2 cellular contexts compared by ENCODE assay signal in the genomic region with DNA sequence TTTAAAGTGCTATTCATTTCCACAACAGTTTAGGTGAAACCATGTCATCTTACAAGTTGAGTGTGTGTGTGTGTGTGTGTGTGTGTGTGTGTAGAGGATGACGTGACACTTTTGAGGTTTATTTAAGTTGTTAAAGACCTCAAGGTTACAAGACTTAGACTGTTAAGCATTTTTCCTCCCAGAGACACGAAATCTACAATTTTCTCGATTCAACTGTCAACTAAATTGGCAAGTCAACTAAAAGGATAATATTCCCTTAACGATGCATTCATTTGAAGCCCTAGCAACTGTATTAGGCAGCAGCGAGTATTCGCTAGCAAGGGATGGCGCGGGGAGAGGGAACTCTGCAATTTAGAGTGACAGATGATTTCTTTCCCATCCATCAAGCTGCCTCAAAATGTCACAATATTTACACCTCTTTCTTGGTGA.
TF ChIP-seq lines count a peak whose summit lies in the region.

No MANE protein-coding gene starts in this region.

TF ChIP-seq in SK-N-SH, 30 proteins besides CTCF, POLR2A, EP300 and RAD21:
- TF ChIP-seq, protein P1, sequence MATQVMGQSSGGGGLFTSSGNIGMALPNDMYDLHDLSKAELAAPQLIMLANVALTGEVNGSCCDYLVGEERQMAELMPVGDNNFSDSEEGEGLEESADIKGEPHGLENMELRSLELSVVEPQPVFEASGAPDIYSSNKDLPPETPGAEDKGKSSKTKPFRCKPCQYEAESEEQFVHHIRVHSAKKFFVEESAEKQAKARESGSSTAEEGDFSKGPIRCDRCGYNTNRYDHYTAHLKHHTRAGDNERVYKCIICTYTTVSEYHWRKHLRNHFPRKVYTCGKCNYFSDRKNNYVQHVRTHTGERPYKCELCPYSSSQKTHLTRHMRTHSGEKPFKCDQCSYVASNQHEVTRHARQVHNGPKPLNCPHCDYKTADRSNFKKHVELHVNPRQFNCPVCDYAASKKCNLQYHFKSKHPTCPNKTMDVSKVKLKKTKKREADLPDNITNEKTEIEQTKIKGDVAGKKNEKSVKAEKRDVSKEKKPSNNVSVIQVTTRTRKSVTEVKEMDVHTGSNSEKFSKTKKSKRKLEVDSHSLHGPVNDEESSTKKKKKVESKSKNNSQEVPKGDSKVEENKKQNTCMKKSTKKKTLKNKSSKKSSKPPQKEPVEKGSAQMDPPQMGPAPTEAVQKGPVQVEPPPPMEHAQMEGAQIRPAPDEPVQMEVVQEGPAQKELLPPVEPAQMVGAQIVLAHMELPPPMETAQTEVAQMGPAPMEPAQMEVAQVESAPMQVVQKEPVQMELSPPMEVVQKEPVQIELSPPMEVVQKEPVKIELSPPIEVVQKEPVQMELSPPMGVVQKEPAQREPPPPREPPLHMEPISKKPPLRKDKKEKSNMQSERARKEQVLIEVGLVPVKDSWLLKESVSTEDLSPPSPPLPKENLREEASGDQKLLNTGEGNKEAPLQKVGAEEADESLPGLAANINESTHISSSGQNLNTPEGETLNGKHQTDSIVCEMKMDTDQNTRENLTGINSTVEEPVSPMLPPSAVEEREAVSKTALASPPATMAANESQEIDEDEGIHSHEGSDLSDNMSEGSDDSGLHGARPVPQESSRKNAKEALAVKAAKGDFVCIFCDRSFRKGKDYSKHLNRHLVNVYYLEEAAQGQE (IDR thresholded peaks at IDR 0.05; ENCODE audit: low read depth, low read length) = no peak
- no peak for TF ChIP-seq SMC3 (IDR thresholded peaks at IDR 0.05; ENCODE audit: low read depth, low read length)
- no peak for TF ChIP-seq ELF1 (IDR thresholded peaks at IDR 0.05)
- TF ChIP-seq NFIC (IDR thresholded peaks at IDR 0.05; ENCODE audit: borderline replicate concordance) = no peak
- TF ChIP-seq MEF2A (IDR thresholded peaks at IDR 0.05; ENCODE audit: borderline replicate concordance, low read depth) = no peak
- TF ChIP-seq FOXJ3 (CRISPR knock-in tag; IDR thresholded peaks at IDR 0.05) = no peak
- TF ChIP-seq, protein P2, sequence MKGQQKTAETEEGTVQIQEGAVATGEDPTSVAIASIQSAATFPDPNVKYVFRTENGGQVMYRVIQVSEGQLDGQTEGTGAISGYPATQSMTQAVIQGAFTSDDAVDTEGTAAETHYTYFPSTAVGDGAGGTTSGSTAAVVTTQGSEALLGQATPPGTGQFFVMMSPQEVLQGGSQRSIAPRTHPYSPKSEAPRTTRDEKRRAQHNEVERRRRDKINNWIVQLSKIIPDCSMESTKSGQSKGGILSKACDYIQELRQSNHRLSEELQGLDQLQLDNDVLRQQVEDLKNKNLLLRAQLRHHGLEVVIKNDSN (IDR thresholded peaks at IDR 0.05; ENCODE audit: borderline replicate concordance, low read depth) = no peak
- TF ChIP-seq YY1 (IDR thresholded peaks at IDR 0.05; ENCODE audit: low read depth) = no peak
- TF ChIP-seq, protein P3, sequence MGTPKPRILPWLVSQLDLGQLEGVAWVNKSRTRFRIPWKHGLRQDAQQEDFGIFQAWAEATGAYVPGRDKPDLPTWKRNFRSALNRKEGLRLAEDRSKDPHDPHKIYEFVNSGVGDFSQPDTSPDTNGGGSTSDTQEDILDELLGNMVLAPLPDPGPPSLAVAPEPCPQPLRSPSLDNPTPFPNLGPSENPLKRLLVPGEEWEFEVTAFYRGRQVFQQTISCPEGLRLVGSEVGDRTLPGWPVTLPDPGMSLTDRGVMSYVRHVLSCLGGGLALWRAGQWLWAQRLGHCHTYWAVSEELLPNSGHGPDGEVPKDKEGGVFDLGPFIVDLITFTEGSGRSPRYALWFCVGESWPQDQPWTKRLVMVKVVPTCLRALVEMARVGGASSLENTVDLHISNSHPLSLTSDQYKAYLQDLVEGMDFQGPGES (IDR thresholded peaks at IDR 0.05; ENCODE audit: low read depth, low read length) = no peak
- TF ChIP-seq JUND (IDR thresholded peaks at IDR 0.05) = no peak

TF ChIP-seq in SK-N-SH treated with all-trans-retinoic acid at 6 μM for 48 hours, 23 proteins besides CTCF, POLR2A, EP300 and RAD21 (continued from another document):
- TF ChIP-seq, protein P4, sequence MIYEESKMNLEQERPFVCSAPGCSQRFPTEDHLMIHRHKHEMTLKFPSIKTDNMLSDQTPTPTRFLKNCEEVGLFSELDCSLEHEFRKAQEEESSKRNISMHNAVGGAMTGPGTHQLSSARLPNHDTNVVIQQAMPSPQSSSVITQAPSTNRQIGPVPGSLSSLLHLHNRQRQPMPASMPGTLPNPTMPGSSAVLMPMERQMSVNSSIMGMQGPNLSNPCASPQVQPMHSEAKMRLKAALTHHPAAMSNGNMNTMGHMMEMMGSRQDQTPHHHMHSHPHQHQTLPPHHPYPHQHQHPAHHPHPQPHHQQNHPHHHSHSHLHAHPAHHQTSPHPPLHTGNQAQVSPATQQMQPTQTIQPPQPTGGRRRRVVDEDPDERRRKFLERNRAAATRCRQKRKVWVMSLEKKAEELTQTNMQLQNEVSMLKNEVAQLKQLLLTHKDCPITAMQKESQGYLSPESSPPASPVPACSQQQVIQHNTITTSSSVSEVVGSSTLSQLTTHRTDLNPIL (CRISPR knock-in tag; IDR thresholded peaks at IDR 0.05; ENCODE audit: low read depth) = no peak
- TF ChIP-seq SNAI2 (CRISPR knock-in tag; IDR thresholded peaks at IDR 0.05) = no peak
- no peak for TF ChIP-seq ZNF8 (CRISPR knock-in tag; IDR thresholded peaks at IDR 0.05)
- no peak for TF ChIP-seq PPARA (CRISPR knock-in tag; IDR thresholded peaks at IDR 0.05; ENCODE audit: borderline replicate concordance)
- TF ChIP-seq, protein P5, sequence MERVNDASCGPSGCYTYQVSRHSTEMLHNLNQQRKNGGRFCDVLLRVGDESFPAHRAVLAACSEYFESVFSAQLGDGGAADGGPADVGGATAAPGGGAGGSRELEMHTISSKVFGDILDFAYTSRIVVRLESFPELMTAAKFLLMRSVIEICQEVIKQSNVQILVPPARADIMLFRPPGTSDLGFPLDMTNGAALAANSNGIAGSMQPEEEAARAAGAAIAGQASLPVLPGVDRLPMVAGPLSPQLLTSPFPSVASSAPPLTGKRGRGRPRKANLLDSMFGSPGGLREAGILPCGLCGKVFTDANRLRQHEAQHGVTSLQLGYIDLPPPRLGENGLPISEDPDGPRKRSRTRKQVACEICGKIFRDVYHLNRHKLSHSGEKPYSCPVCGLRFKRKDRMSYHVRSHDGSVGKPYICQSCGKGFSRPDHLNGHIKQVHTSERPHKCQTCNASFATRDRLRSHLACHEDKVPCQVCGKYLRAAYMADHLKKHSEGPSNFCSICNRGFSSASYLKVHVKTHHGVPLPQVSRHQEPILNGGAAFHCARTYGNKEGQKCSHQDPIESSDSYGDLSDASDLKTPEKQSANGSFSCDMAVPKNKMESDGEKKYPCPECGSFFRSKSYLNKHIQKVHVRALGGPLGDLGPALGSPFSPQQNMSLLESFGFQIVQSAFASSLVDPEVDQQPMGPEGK (CRISPR knock-in tag; IDR thresholded peaks at IDR 0.05; ENCODE audit: borderline replicate concordance) = no peak
- no peak for TF ChIP-seq ZNF70 (CRISPR knock-in tag; IDR thresholded peaks at IDR 0.05)
- no peak for TF ChIP-seq TCF4 (CRISPR knock-in tag; IDR thresholded peaks at IDR 0.05; ENCODE audit: borderline replicate concordance)
- TF ChIP-seq, protein P6, sequence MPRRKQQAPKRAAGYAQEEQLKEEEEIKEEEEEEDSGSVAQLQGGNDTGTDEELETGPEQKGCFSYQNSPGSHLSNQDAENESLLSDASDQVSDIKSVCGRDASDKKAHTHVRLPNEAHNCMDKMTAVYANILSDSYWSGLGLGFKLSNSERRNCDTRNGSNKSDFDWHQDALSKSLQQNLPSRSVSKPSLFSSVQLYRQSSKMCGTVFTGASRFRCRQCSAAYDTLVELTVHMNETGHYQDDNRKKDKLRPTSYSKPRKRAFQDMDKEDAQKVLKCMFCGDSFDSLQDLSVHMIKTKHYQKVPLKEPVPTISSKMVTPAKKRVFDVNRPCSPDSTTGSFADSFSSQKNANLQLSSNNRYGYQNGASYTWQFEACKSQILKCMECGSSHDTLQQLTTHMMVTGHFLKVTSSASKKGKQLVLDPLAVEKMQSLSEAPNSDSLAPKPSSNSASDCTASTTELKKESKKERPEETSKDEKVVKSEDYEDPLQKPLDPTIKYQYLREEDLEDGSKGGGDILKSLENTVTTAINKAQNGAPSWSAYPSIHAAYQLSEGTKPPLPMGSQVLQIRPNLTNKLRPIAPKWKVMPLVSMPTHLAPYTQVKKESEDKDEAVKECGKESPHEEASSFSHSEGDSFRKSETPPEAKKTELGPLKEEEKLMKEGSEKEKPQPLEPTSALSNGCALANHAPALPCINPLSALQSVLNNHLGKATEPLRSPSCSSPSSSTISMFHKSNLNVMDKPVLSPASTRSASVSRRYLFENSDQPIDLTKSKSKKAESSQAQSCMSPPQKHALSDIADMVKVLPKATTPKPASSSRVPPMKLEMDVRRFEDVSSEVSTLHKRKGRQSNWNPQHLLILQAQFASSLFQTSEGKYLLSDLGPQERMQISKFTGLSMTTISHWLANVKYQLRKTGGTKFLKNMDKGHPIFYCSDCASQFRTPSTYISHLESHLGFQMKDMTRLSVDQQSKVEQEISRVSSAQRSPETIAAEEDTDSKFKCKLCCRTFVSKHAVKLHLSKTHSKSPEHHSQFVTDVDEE (CRISPR knock-in tag; IDR thresholded peaks at IDR 0.05) = no peak
- TF ChIP-seq ZFP30 (CRISPR knock-in tag; IDR thresholded peaks at IDR 0.05) = no peak
- no peak for TF ChIP-seq ARNTL (CRISPR knock-in tag; IDR thresholded peaks at IDR 0.05; ENCODE audit: borderline replicate concordance, low read depth)
- TF ChIP-seq CSDC2 (CRISPR knock-in tag; IDR thresholded peaks at IDR 0.05) = no peak
- no peak for TF ChIP-seq ISL1 (CRISPR knock-in tag; IDR thresholded peaks at IDR 0.05)
TF ChIP-seq in SK-N-SH treated with all-trans-retinoic acid at 6 μM for 48 hours: peak in this region for 0.
